Comparison of ENCODE assay signal across 8 cellular contexts in the genomic region with DNA sequence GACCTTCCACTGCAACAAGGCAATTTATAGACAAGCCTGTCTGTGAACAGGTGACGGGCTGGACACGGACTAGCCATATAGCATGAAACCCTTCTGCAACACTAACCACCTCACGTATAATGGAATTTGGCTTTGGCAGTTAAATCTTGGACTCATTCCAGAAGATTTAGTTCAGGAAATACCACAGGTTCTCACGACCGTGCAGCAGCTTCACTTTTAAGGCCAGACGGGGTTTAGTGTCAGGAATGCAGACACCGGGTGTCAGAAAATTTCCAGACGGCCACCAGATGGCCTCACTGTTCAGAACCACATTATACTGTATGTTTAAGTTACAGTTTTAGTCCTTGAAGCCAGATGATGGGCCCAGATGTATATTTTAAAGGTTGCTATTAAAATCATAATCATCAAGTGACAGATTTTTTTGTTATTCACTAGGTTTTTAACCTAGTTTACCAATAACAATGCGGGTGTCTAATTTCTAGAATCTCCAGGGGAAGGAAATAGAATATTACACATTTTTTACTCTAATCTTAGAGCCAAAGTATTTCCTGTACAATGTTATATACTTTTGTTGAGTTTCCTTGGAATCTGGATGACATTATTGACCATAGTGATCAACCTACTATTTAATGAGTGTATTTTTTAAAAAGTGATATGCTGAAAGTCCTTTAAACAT.
A peak's percentile ranks its signal among the peaks of the same experiment; 100 is the strongest.
DNase-seq lines count a peak whose midpoint lies in the region; ATAC-seq and TF ChIP-seq lines count a peak whose summit lies in the region.

No MANE protein-coding gene starts in this region.

- WGBS in right cardiac atrium: 15% methylated on average over 9 of the region's 9 CpGs

- no peak overlapping the region for H2AFZ ChIP-seq in SU-DHL-6 (ENCODE audit: low read depth, low read length, severe bottlenecking)

- H3K27me3 ChIP-seq in SU-DHL-6 (ENCODE audit: low read length) (no peaks in the 10 kb centered on the region), ascending aorta (no peaks in the 10 kb centered on the region), right cardiac atrium (ENCODE audit: control insufficient read depth, insufficient read depth) (no peaks in the 10 kb centered on the region)

- no peak overlapping the region for H3K4me3 ChIP-seq in GM12875 (ENCODE audit: low read depth, low read length)
- H3K4me3 ChIP-seq in NB4 (ENCODE audit: low read depth, low read length): no peak overlapping the region
- H3K4me3 ChIP-seq in SU-DHL-6 (ENCODE audit: insufficient read depth, low read length, poor library complexity, severe bottlenecking): no peak overlapping the region
- no peak overlapping the region for H3K4me3 ChIP-seq in ascending aorta
- no peak overlapping the region for H3K4me3 ChIP-seq in right cardiac atrium (ENCODE audit: low read length)
- no peak overlapping the region for H3K4me3 ChIP-seq in skeletal muscle cell (ENCODE audit: low read depth, low read length)

- H3K4me2 ChIP-seq in SU-DHL-6 (ENCODE audit: low read depth, low read length, poor library complexity, severe bottlenecking): no peak overlapping the region

- TF ChIP-seq CTCF in GM12875 (IDR thresholded peaks at IDR 0.05; ENCODE audit: borderline replicate concordance, insufficient read depth, low read depth, low read length) (peak; percentile 58), NB4 (IDR thresholded peaks at IDR 0.05; ENCODE audit: low read depth, low read length) (peak; percentile 81), SU-DHL-6 (IDR thresholded peaks at IDR 0.05; ENCODE audit: insufficient read depth, low read length, poor library complexity, severe bottlenecking) (peak; percentile 63), ascending aorta (IDR thresholded peaks at IDR 0.05) (peak; percentile 38 to 79 (median 65))

- ATAC-seq in HG02571 (IDR thresholded peaks at IDR 0.05; ENCODE audit: unreplicated experiment) (peak; percentile 70), right cardiac atrium (peak; percentile 76 to 78)

- TF ChIP-seq POLR2A in NB4 (IDR thresholded peaks at IDR 0.05; ENCODE audit: extremely low read depth, insufficient read length): no peak

- peak; percentile 81 for DNase-seq in NB4 (ENCODE audit: low read depth)
- DNase-seq in ascending aorta (ENCODE audit: low spot score in 2 of 2): peak in 1 of 2 donors; percentile 81
- peak in 2 of 3 donors; percentile 54 to 80 for DNase-seq in right cardiac atrium
- DNase-seq in skeletal muscle cell (ENCODE audit: low read depth): peak; percentile 56
- no peak for DNase-seq in mesenteric fat pad (ENCODE audit: low spot score)

- H3K36me3 ChIP-seq in SU-DHL-6 (ENCODE audit: low read length) (no peaks in the 10 kb centered on the region), ascending aorta (no peaks in the 10 kb centered on the region)

- no peaks in the 10 kb centered on the region for H3K79me2 ChIP-seq in SU-DHL-6 (ENCODE audit: insufficient read depth, low read length)

- H3K9me2 ChIP-seq in SU-DHL-6 (replicated peaks; ENCODE audit: insufficient read depth, low read length): no peaks in the 10 kb centered on the region

- H3F3A ChIP-seq in SU-DHL-6 (ENCODE audit: insufficient read depth): no peaks in the 10 kb centered on the region

- H4K20me1 ChIP-seq in SU-DHL-6 (ENCODE audit: low read depth, low read length): no peaks in the 10 kb centered on the region

- H3K27ac ChIP-seq in SU-DHL-6 (ENCODE audit: low read depth, low read length) (no peak overlapping the region), ascending aorta (no peak overlapping the region), right cardiac atrium (ENCODE audit: low read length) (no peak overlapping the region)

- no peaks in the 10 kb centered on the region for H3K9me3 ChIP-seq in SU-DHL-6 (ENCODE audit: insufficient read depth, low read length)
- H3K9me3 ChIP-seq in ascending aorta: no peaks in the 10 kb centered on the region
- H3K9me3 ChIP-seq in right cardiac atrium (ENCODE audit: control insufficient read depth, low read length): no peaks in the 10 kb centered on the region

- no peak overlapping the region for H3K9ac ChIP-seq in SU-DHL-6 (ENCODE audit: low read length)

- H3K4me1 ChIP-seq in ascending aorta: peaks cover 0 to 6% of the 10 kb centered on the region in 2 donors
- H3K4me1 ChIP-seq in right cardiac atrium (ENCODE audit: control insufficient read depth, insufficient read depth, low read length): peaks cover 2% of the 10 kb centered on the region

- intact Hi-C loops in ascending aorta (cut with DNase I): loop anchor here (1.0 to 10.0 kb wide), 3 partner anchors 66 to 220 kb away; a partner anchor contains a TSS
- intact Hi-C loops in right cardiac atrium (cut with DNase I): loop anchor here in 2 of 4 donors (2.0 to 10.0 kb wide), 2 partner anchors 90 to 92 kb away; a partner anchor contains a TSS
